23 cellular contexts compared by ENCODE assay signal in genomic region chr10:113369185-113369785, GRCh38.
"Had no signal": no experiment of that assay in that cellular context is flagged by ENCODE, and none has a peak within 500 bp of the region (broad histone marks: within the 10 kb centered on the region; RNA-seq: fewer than 3 reads in every experiment).

No MANE protein-coding gene starts in this region.

- H3K27me3 ChIP-seq: gastrocnemius medialis, left lung, ovary, right atrium auricular region, thyroid gland, upper lobe of right lung had no signal

- H3K36me3 ChIP-seq: esophagus squamous epithelium, gastrocnemius medialis, left lung, ovary, right atrium auricular region, thyroid gland, upper lobe of right lung had no signal

- H3K4me1 ChIP-seq: gastrocnemius medialis, left lung, psoas muscle, right atrium auricular region, thyroid gland, upper lobe of right lung had no signal

- ATAC-seq: effector memory CD8-positive, alpha-beta T cell; gastrocnemius medialis; left lung; natural killer cell; psoas muscle; stimulated activated naive CD8-positive, alpha-beta T cell treated with anti-CD3 and anti-CD28 coated beads, Interleukin-15, Interleukin-2, amounts not matched to agents 100 U/mL and 50 U/mL, for 24 hours; upper lobe of right lung had no signal

- H3K27me3 Mint-ChIP-seq: activated naive CD8-positive, alpha-beta T cell treated with anti-CD3 and anti-CD28 coated beads for 36 hours had no signal

- H3K27ac ChIP-seq: esophagus squamous epithelium, gastrocnemius medialis, left lung, ovary, psoas muscle, right atrium auricular region, thyroid gland, upper lobe of right lung had no signal

- H3K36me3 Mint-ChIP-seq: activated CD4-positive, alpha-beta memory T cell treated with anti-CD3 and anti-CD28 coated beads for 36 hours; activated naive CD8-positive, alpha-beta T cell treated with anti-CD3 and anti-CD28 coated beads for 36 hours; natural killer cell had no signal

- DNase-seq: activated CD4-positive, alpha-beta memory T cell treated with anti-CD3 and anti-CD28 coated beads for 36 hours; activated CD4-positive, alpha-beta T cell treated with anti-CD3 and anti-CD28 coated beads for 48 hours; activated CD4-positive, CD25-positive, alpha-beta regulatory T cell; activated naive CD4-positive, alpha-beta T cell treated with Interleukin-2 at 50 U/mL for 16 hours; activated naive CD8-positive, alpha-beta T cell treated with anti-CD3 and anti-CD28 coated beads for 36 hours; activated T-cell treated with anti-CD3 and anti-CD28 coated beads, Interleukin-2, amount 50 U/mL, for 48 hours; effector memory CD8-positive, alpha-beta T cell; esophagus squamous epithelium; gastrocnemius medialis; kidney glomerular epithelial cell; left lung; mammary epithelial cell; midbrain; natural killer cell; ovary; psoas muscle; stimulated activated CD4-positive, alpha-beta T cell treated with anti-CD3 and anti-CD28 coated beads, Interleukin-4, amount 100 ng/mL, for 24 hours; stimulated activated naive CD8-positive, alpha-beta T cell treated with anti-CD3 and anti-CD28 coated beads, Interleukin-15, Interleukin-2, amounts not matched to agents 100 U/mL and 50 U/mL, for 24 hours; thyroid gland; upper lobe of right lung had no signal

- H3K9me3 Mint-ChIP-seq: central memory CD8-positive, alpha-beta T cell; effector memory CD8-positive, alpha-beta T cell; natural killer cell; T-helper 2 cell treated with Interferon-gamma antibody and Interleukin-4, amounts not matched to agents 5 μg/mL and 100 μg/mL, for 36 hours had no signal

- H3K9me3 ChIP-seq: gastrocnemius medialis, thyroid gland, upper lobe of right lung had no signal

- H3K27ac Mint-ChIP-seq: activated CD4-positive, alpha-beta memory T cell treated with anti-CD3 and anti-CD28 coated beads for 36 hours; activated naive CD8-positive, alpha-beta T cell treated with anti-CD3 and anti-CD28 coated beads for 36 hours; effector memory CD8-positive, alpha-beta T cell; natural killer cell; T-helper 2 cell treated with Interferon-gamma antibody and Interleukin-4, amounts not matched to agents 5 μg/mL and 100 μg/mL, for 36 hours had no signal

- H3K4me1 Mint-ChIP-seq: central memory CD8-positive, alpha-beta T cell; natural killer cell had no signal

- H3K4me3 ChIP-seq: esophagus squamous epithelium, gastrocnemius medialis, left lung, ovary, psoas muscle, right atrium auricular region, thyroid gland, upper lobe of right lung had no signal

- H3K4me3 Mint-ChIP-seq: activated CD4-positive, alpha-beta memory T cell treated with anti-CD3 and anti-CD28 coated beads for 36 hours; activated naive CD8-positive, alpha-beta T cell treated with anti-CD3 and anti-CD28 coated beads for 36 hours; central memory CD8-positive, alpha-beta T cell; effector memory CD8-positive, alpha-beta T cell; natural killer cell; T-helper 2 cell treated with Interferon-gamma antibody and Interleukin-4, amounts not matched to agents 5 μg/mL and 100 μg/mL, for 36 hours had no signal
